ENCODE assay signal across 1 cellular context in the genomic region with DNA sequence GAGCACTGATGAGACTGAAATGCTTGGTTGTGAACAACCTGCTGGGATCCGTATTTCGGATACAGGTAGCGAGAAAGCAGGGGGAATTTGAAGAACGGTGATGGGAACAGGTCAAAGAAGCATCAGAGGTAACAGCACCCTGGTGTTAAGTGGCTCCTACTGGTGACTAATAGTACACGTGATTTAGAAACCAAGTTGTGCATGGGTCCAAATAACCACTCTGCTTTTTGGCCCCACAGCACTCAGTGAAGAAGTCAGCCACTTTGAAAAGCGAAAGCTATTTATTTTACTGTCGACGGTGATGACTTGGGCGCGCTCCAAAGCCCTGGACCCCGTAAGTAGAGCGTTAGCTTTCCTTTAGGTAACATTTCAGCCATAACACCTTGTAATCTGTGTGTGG.
TF ChIP-seq lines count a peak whose summit lies in the region.

No MANE protein-coding gene starts in this region.

TF ChIP-seq in GM12878, 131 proteins besides CTCF, POLR2A, EP300 and RAD21:
- TF ChIP-seq, protein P1, sequence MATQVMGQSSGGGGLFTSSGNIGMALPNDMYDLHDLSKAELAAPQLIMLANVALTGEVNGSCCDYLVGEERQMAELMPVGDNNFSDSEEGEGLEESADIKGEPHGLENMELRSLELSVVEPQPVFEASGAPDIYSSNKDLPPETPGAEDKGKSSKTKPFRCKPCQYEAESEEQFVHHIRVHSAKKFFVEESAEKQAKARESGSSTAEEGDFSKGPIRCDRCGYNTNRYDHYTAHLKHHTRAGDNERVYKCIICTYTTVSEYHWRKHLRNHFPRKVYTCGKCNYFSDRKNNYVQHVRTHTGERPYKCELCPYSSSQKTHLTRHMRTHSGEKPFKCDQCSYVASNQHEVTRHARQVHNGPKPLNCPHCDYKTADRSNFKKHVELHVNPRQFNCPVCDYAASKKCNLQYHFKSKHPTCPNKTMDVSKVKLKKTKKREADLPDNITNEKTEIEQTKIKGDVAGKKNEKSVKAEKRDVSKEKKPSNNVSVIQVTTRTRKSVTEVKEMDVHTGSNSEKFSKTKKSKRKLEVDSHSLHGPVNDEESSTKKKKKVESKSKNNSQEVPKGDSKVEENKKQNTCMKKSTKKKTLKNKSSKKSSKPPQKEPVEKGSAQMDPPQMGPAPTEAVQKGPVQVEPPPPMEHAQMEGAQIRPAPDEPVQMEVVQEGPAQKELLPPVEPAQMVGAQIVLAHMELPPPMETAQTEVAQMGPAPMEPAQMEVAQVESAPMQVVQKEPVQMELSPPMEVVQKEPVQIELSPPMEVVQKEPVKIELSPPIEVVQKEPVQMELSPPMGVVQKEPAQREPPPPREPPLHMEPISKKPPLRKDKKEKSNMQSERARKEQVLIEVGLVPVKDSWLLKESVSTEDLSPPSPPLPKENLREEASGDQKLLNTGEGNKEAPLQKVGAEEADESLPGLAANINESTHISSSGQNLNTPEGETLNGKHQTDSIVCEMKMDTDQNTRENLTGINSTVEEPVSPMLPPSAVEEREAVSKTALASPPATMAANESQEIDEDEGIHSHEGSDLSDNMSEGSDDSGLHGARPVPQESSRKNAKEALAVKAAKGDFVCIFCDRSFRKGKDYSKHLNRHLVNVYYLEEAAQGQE (IDR thresholded peaks at IDR 0.05; ENCODE audit: low read depth, low read length): no peak
- TF ChIP-seq HDGF (IDR thresholded peaks at IDR 0.05): no peak
- TF ChIP-seq TARDBP (IDR thresholded peaks at IDR 0.05; ENCODE audit: borderline replicate concordance): no peak
- TF ChIP-seq NFIC (IDR thresholded peaks at IDR 0.05; ENCODE audit: low read depth, low read length): no peak
- no peak for TF ChIP-seq NFXL1 (IDR thresholded peaks at IDR 0.05; ENCODE audit: borderline replicate concordance)
- no peak for TF ChIP-seq SMC3 (IDR thresholded peaks at IDR 0.05; ENCODE audit: borderline replicate concordance, low read length)
- no peak for TF ChIP-seq DPF2 (IDR thresholded peaks at IDR 0.05)
- TF ChIP-seq SIN3A (IDR thresholded peaks at IDR 0.05; ENCODE audit: low read depth, low read length): no peak
- no peak for TF ChIP-seq FOXM1 (IDR thresholded peaks at IDR 0.05; ENCODE audit: low read depth, low read length)
- no peak for TF ChIP-seq HCFC1 (IDR thresholded peaks at IDR 0.05; ENCODE audit: low read length)
- no peak for TF ChIP-seq ZBED1 (IDR thresholded peaks at IDR 0.05; ENCODE audit: borderline replicate concordance)
